In genomic region chr11:129610125-129610524, GRCh38 we compare ENCODE assay signal across 16 cellular contexts.
DNase-seq lines count a peak whose midpoint lies in the region; ATAC-seq lines count a peak whose summit lies in the region.
"Had no signal": no experiment of that assay in that cellular context is flagged by ENCODE, and none has a peak within 500 bp of the region (broad histone marks: within the 10 kb centered on the region; RNA-seq: fewer than 3 reads in every experiment).

No MANE protein-coding gene starts in this region.

- H2AFZ ChIP-seq in neuronal stem cell (ENCODE audit: low read length): no peak overlapping the region

- ATAC-seq in GM18867 (IDR thresholded peaks at IDR 0.05; ENCODE audit: unreplicated experiment): no peak
- ATAC-seq in GM21825 (IDR thresholded peaks at IDR 0.05; ENCODE audit: unreplicated experiment): no peak
- ATAC-seq: HCT116, K562 had no signal

- H3K14ac ChIP-seq in neuronal stem cell (ENCODE audit: low read length): no peak overlapping the region

- no peak overlapping the region for H3K4ac ChIP-seq in neuronal stem cell (ENCODE audit: low read length)

- no peak overlapping the region for H3K4me3 ChIP-seq in neuronal stem cell (ENCODE audit: low read length in 2 of 2)
- H3K4me3 ChIP-seq: K562 had no signal

- peak; percentile 23 for DNase-seq in DMS 273 (lab: John Stamatoyannopoulos, UW; ENCODE audit: unreplicated experiment)
- DNase-seq in DMS 273 treated with DMSO at 0.1 percent for 48 hours (lab: John Stamatoyannopoulos, UW): no peak
- peak; percentile 83 for DNase-seq in NCI-H1105 treated with DMSO at 0.1 percent for 48 hours (lab: John Stamatoyannopoulos, UW)
- DNase-seq in NCI-H69 (lab: John Stamatoyannopoulos, UW): peak; percentile 50
- no peak for DNase-seq in neuronal stem cell (ENCODE audit: low spot score)
- DNase-seq in cerebellar cortex (ENCODE audit: low spot score): no peak
- DNase-seq: AML-193, NCI-H187, NCI-H526 treated with DMSO at 0.1 percent for 48 hours, SK-N-SH had no signal

- H3K79me1 ChIP-seq in neuronal stem cell (ENCODE audit: low read depth, low read length): no peaks in the 10 kb centered on the region

- no peak overlapping the region for H3K9ac ChIP-seq in neuronal stem cell (ENCODE audit: low read depth, low read length, poor library complexity)
- H3K9ac ChIP-seq: SK-N-SH had no signal

- no peak overlapping the region for H4K8ac ChIP-seq in neuronal stem cell (ENCODE audit: low read depth, low read length)

- H4K91ac ChIP-seq in neuronal stem cell (ENCODE audit: low read depth, low read length, poor library complexity): no peak overlapping the region

- H3K4me1 ChIP-seq in neuronal stem cell (ENCODE audit: control insufficient read depth in 2 of 2, insufficient read depth in 1 of 2, low read depth in 1 of 2, low read length in 2 of 2): peaks cover 0 to 8% of the 10 kb centered on the region in 2 donors

- H2BK12ac ChIP-seq in neuronal stem cell (ENCODE audit: low read length): peak overlapping the region; percentile 17

- no peak overlapping the region for H3K4me2 ChIP-seq in neuronal stem cell (ENCODE audit: insufficient read depth, low read length, poor library complexity, severe bottlenecking)
- H3K4me2 ChIP-seq: SK-N-SH had no signal

- H2BK5ac ChIP-seq in neuronal stem cell (ENCODE audit: low read length): no peak overlapping the region

- H3K9me3 ChIP-seq in neuronal stem cell (replicated peaks in 1 of 2; ENCODE audit: control insufficient read depth in 2 of 2, insufficient read depth in 1 of 2, low read depth in 1 of 2, low read length in 2 of 2): no peaks in the 10 kb centered on the region
- H3K9me3 ChIP-seq: SK-N-SH had no signal

- no peak overlapping the region for H3K27ac ChIP-seq in neuronal stem cell (replicated peaks; ENCODE audit: low read length)
- H3K27ac ChIP-seq: 22Rv1, C4-2B had no signal

- peaks cover 0 to 6% (median 0%) of the 10 kb centered on the region in 3 experiments for H3K27me3 ChIP-seq in neuronal stem cell (ENCODE audit: control insufficient read depth in 3 of 3, insufficient read depth in 3 of 3, low read depth in 1 of 3, low read length in 3 of 3)

- no peak overlapping the region for H3K23ac ChIP-seq in neuronal stem cell (ENCODE audit: low read depth, low read length, poor library complexity)

- WGBS in neuronal stem cell (ENCODE audit: extremely low coverage in 2 of 2, insufficient read length in 2 of 2, insufficient replicate concordance in 1 of 2), 2 donors: no CpG with 5 or more reads among the region's 7 CpGs

- peak overlapping the region; percentile 45 for H3K18ac ChIP-seq in neuronal stem cell (ENCODE audit: low read length)

- no peak overlapping the region for H2BK15ac ChIP-seq in neuronal stem cell (ENCODE audit: low read length)

- H3K36me3 ChIP-seq in neuronal stem cell (replicated peaks in 1 of 2; ENCODE audit: control insufficient read depth in 2 of 2, insufficient read depth in 2 of 2, low read length in 2 of 2): no peaks in the 10 kb centered on the region

- no peak overlapping the region for H2BK120ac ChIP-seq in neuronal stem cell (ENCODE audit: low read depth, low read length)

- no peak overlapping the region for H2AK5ac ChIP-seq in neuronal stem cell (ENCODE audit: low read depth, low read length)

Comparison
In these comparisons a context has a peak if more than half of its experiments do, and no peak if none do; other contexts are left out.
1. DNase-seq: peak in DMS 273 (single experiment), NCI-H1105 treated with DMSO at 0.1 percent for 48 hours (single experiment) and NCI-H69 (single experiment); none in DMS 273 treated with DMSO at 0.1 percent for 48 hours (single experiment), neuronal stem cell (single experiment) and cerebellar cortex (single experiment).